In genomic region chr6:113642714-113643442, GRCh38 we compare ENCODE assay signal across 8 cellular contexts.
DNase-seq lines count a peak whose midpoint lies in the region; ATAC-seq and FAIRE-seq lines count a peak whose summit lies in the region.

No MANE protein-coding gene starts in this region.

- CTCF ChIA-PET in activated naive CD4-positive, alpha-beta T cell treated with anti-CD3 and anti-CD28 coated beads, Interleukin-2, amount 10 ng/mL, durations not matched to agents 7 days and 5 days (lab: Charles Lee): interaction anchor here (0.6 kb wide), 1 partner anchor 466 kb away, joined by 3 read pairs; no protein-coding TSS in a partner anchor

- no peak overlapping the region for H3K4me2 ChIP-seq in neuronal stem cell (ENCODE audit: insufficient read depth, low read length, poor library complexity, severe bottlenecking)

- no peak overlapping the region for H2BK5ac ChIP-seq in neuronal stem cell (ENCODE audit: low read length)

- no peak overlapping the region for H3K4me3 Mint-ChIP-seq in activated naive CD4-positive, alpha-beta T cell treated with anti-CD3 and anti-CD28 coated beads, Interleukin-2, amount 10 ng/mL, durations not matched to agents 7 days and 5 days

- no peaks in the 10 kb centered on the region for H3K4me1 Mint-ChIP-seq in activated naive CD4-positive, alpha-beta T cell treated with anti-CD3 and anti-CD28 coated beads, Interleukin-2, amount 10 ng/mL, durations not matched to agents 7 days and 5 days

- peak overlapping the region; percentile 58 for H2AFZ ChIP-seq in neuronal stem cell (ENCODE audit: low read length)

- H3K27me3 Mint-ChIP-seq in activated naive CD4-positive, alpha-beta T cell treated with anti-CD3 and anti-CD28 coated beads, Interleukin-2, amount 10 ng/mL, durations not matched to agents 7 days and 5 days: no peaks in the 10 kb centered on the region

- H2AK5ac ChIP-seq in neuronal stem cell (ENCODE audit: low read depth, low read length): no peak overlapping the region

- no peak overlapping the region for H2BK120ac ChIP-seq in neuronal stem cell (ENCODE audit: low read depth, low read length)

- H4K8ac ChIP-seq in neuronal stem cell (ENCODE audit: low read depth, low read length): no peak overlapping the region

- H3K36me3 ChIP-seq in neuronal stem cell (replicated peaks in 1 of 2; ENCODE audit: control insufficient read depth in 2 of 2, insufficient read depth in 2 of 2, low read length in 2 of 2): no peaks in the 10 kb centered on the region

- H3K4me1 ChIP-seq in neuronal stem cell (ENCODE audit: control insufficient read depth in 2 of 2, insufficient read depth in 1 of 2, low read depth in 1 of 2, low read length in 2 of 2): peaks cover 0 to 2% of the 10 kb centered on the region in 2 donors

- no peaks in the 10 kb centered on the region for H3K79me1 ChIP-seq in neuronal stem cell (ENCODE audit: low read depth, low read length)

- no peak overlapping the region for H3K18ac ChIP-seq in neuronal stem cell (ENCODE audit: low read length)

- no peak overlapping the region for H3K4me3 ChIP-seq in neuronal stem cell (ENCODE audit: low read length in 2 of 2)

- no peak overlapping the region for H3K23ac ChIP-seq in neuronal stem cell (ENCODE audit: low read depth, low read length, poor library complexity)

- H2BK15ac ChIP-seq in neuronal stem cell (ENCODE audit: low read length): no peak overlapping the region

- DNase-seq in ELR (ENCODE audit: low read depth) (peak; percentile 25), RCC 7860 (ENCODE audit: low spot score) (peak; percentile 29), neuronal stem cell (ENCODE audit: low spot score) (no peak), putamen (ENCODE audit: low spot score) (no peak), pons (ENCODE audit: low spot score) (no peak)
- no peak for DNase-seq in activated naive CD4-positive, alpha-beta T cell treated with anti-CD3 and anti-CD28 coated beads, Interleukin-2, amount 10 ng/mL, durations not matched to agents 7 days and 5 days

- no peak overlapping the region for H3K9ac ChIP-seq in neuronal stem cell (ENCODE audit: low read depth, low read length, poor library complexity)

- no peak overlapping the region for H4K91ac ChIP-seq in neuronal stem cell (ENCODE audit: low read depth, low read length, poor library complexity)

- H3K27ac Mint-ChIP-seq in activated naive CD4-positive, alpha-beta T cell treated with anti-CD3 and anti-CD28 coated beads, Interleukin-2, amount 10 ng/mL, durations not matched to agents 7 days and 5 days: no peak overlapping the region

- no peak overlapping the region for H2BK12ac ChIP-seq in neuronal stem cell (ENCODE audit: low read length)

- WGBS in neuronal stem cell (ENCODE audit: extremely low coverage in 2 of 2, insufficient read length in 2 of 2, insufficient replicate concordance in 1 of 2), 2 donors: no CpG with 5 or more reads among the region's 2 CpGs

- no peaks in the 10 kb centered on the region for H3K27me3 ChIP-seq in neuronal stem cell (ENCODE audit: control insufficient read depth in 3 of 3, insufficient read depth in 3 of 3, low read depth in 1 of 3, low read length in 3 of 3)

- ATAC-seq in GM21390 (IDR thresholded peaks at IDR 0.05; ENCODE audit: unreplicated experiment) (peak; percentile 89), HG03460 (IDR thresholded peaks at IDR 0.05; ENCODE audit: unreplicated experiment) (peak; percentile 97)

- H3K9me3 ChIP-seq in neuronal stem cell (replicated peaks in 1 of 2; ENCODE audit: control insufficient read depth in 2 of 2, insufficient read depth in 1 of 2, low read depth in 1 of 2, low read length in 2 of 2): peaks cover 0 to 5% of the 10 kb centered on the region in 2 donors

- no peak overlapping the region for H3K14ac ChIP-seq in neuronal stem cell (ENCODE audit: low read length)

- H3K36me3 Mint-ChIP-seq in activated naive CD4-positive, alpha-beta T cell treated with anti-CD3 and anti-CD28 coated beads, Interleukin-2, amount 10 ng/mL, durations not matched to agents 7 days and 5 days: no peaks in the 10 kb centered on the region

- FAIRE-seq in RCC 7860 (lab: Jason Lieb, UNC): no peak

- H3K27ac ChIP-seq in neuronal stem cell (replicated peaks; ENCODE audit: low read length): no peak overlapping the region

- no peaks in the 10 kb centered on the region for H3K9me3 Mint-ChIP-seq in activated naive CD4-positive, alpha-beta T cell treated with anti-CD3 and anti-CD28 coated beads, Interleukin-2, amount 10 ng/mL, durations not matched to agents 7 days and 5 days

- no peak overlapping the region for H3K4ac ChIP-seq in neuronal stem cell (ENCODE audit: low read length)

Comparison
In these comparisons a context has a peak if more than half of its experiments do, and no peak if none do; other contexts are left out.
1. DNase-seq: peak in ELR (single experiment) and RCC 7860 (single experiment); none in neuronal stem cell (single experiment), putamen (single experiment), pons (single experiment) and activated naive CD4-positive, alpha-beta T cell treated with anti-CD3 and anti-CD28 coated beads, Interleukin-2, amount 10 ng/mL, durations not matched to agents 7 days and 5 days (single experiment).